ENCODE assay signal across 13 cellular contexts in genomic region chrX:35046646-35047231, GRCh38.
"Had no signal": no experiment of that assay in that cellular context is flagged by ENCODE, and none has a peak within 500 bp of the region (broad histone marks: within the 10 kb centered on the region; RNA-seq: fewer than 3 reads in every experiment).

No MANE protein-coding gene starts in this region.

- ATAC-seq: lower lobe of right lung; naive thymus-derived CD8-positive, alpha-beta T cell; psoas muscle; WTC11 had no signal

- H3K4me1 ChIP-seq: esophagus squamous epithelium, lower lobe of right lung, psoas muscle had no signal

- DNase-seq: activated CD4-positive, alpha-beta T cell treated with anti-CD3 and anti-CD28 coated beads for 48 hours; activated naive CD4-positive, alpha-beta T cell treated with anti-CD3 and anti-CD28 coated beads, Interleukin-2, amount 10 ng/mL, durations not matched to agents 7 days and 5 days; esophagus squamous epithelium; hypothalamus; lower lobe of right lung; naive thymus-derived CD8-positive, alpha-beta T cell; occipital lobe; psoas muscle; SK-N-SH; stimulated activated CD4-positive, alpha-beta T cell treated with anti-CD3 and anti-CD28 coated beads, Interleukin-2, amount 100 ng/mL, for 48 hours had no signal

- H3K9me3 Mint-ChIP-seq: activated naive CD4-positive, alpha-beta T cell treated with anti-CD3 and anti-CD28 coated beads, Interleukin-2, amount 10 ng/mL, durations not matched to agents 7 days and 5 days; activated T-helper 1 cell treated with anti-CD3 and anti-CD28 coated beads, Interleukin-12 subunit alpha, Interleukin-12 subunit beta, Interleukin-2, Interleukin-4 antibody, amounts not matched to agents 30 ng/mL and 10 ng/mL and 1 ng/mL, durations not matched to agents 14 hours and 24 hours and 36 hours; stimulated activated naive CD8-positive, alpha-beta T cell treated with anti-CD3 and anti-CD28 coated beads, Interleukin-15, Interleukin-2, amounts not matched to agents 100 ng/mL and 50 ng/mL, for 24 hours; WTC11 had no signal

- H3K4me1 Mint-ChIP-seq: activated naive CD4-positive, alpha-beta T cell treated with anti-CD3 and anti-CD28 coated beads, Interleukin-2, amount 10 ng/mL, durations not matched to agents 7 days and 5 days; naive thymus-derived CD8-positive, alpha-beta T cell; WTC11 had no signal

- H3K4me3 Mint-ChIP-seq: activated naive CD4-positive, alpha-beta T cell treated with anti-CD3 and anti-CD28 coated beads, Interleukin-2, amount 10 ng/mL, durations not matched to agents 7 days and 5 days; activated T-helper 1 cell treated with anti-CD3 and anti-CD28 coated beads, Interleukin-12 subunit alpha, Interleukin-12 subunit beta, Interleukin-2, Interleukin-4 antibody, amounts not matched to agents 30 ng/mL and 10 ng/mL and 1 ng/mL, durations not matched to agents 14 hours and 24 hours and 36 hours; naive thymus-derived CD8-positive, alpha-beta T cell; stimulated activated naive CD8-positive, alpha-beta T cell treated with anti-CD3 and anti-CD28 coated beads, Interleukin-15, Interleukin-2, amounts not matched to agents 100 ng/mL and 50 ng/mL, for 24 hours; WTC11 had no signal

- H3K9me3 ChIP-seq: esophagus squamous epithelium, lower lobe of right lung, SK-N-SH had no signal

- H3K27ac Mint-ChIP-seq: activated naive CD4-positive, alpha-beta T cell treated with anti-CD3 and anti-CD28 coated beads, Interleukin-2, amount 10 ng/mL, durations not matched to agents 7 days and 5 days; activated T-helper 1 cell treated with anti-CD3 and anti-CD28 coated beads, Interleukin-12 subunit alpha, Interleukin-12 subunit beta, Interleukin-2, Interleukin-4 antibody, amounts not matched to agents 30 ng/mL and 10 ng/mL and 1 ng/mL, durations not matched to agents 14 hours and 24 hours and 36 hours; naive thymus-derived CD8-positive, alpha-beta T cell; stimulated activated naive CD8-positive, alpha-beta T cell treated with anti-CD3 and anti-CD28 coated beads, Interleukin-15, Interleukin-2, amounts not matched to agents 100 ng/mL and 50 ng/mL, for 24 hours; WTC11 had no signal

- H3K27me3 ChIP-seq: esophagus squamous epithelium had no signal

- H3K4me3 ChIP-seq: esophagus squamous epithelium, lower lobe of right lung, psoas muscle had no signal

- H3K36me3 Mint-ChIP-seq: activated naive CD4-positive, alpha-beta T cell treated with anti-CD3 and anti-CD28 coated beads, Interleukin-2, amount 10 ng/mL, durations not matched to agents 7 days and 5 days; naive thymus-derived CD8-positive, alpha-beta T cell; WTC11 had no signal

- H3K36me3 ChIP-seq: esophagus squamous epithelium, lower lobe of right lung had no signal

- H3K27me3 Mint-ChIP-seq: activated naive CD4-positive, alpha-beta T cell treated with anti-CD3 and anti-CD28 coated beads, Interleukin-2, amount 10 ng/mL, durations not matched to agents 7 days and 5 days; naive thymus-derived CD8-positive, alpha-beta T cell; stimulated activated naive CD8-positive, alpha-beta T cell treated with anti-CD3 and anti-CD28 coated beads, Interleukin-15, Interleukin-2, amounts not matched to agents 100 ng/mL and 50 ng/mL, for 24 hours had no signal

- H3K27ac ChIP-seq: esophagus squamous epithelium, lower lobe of right lung, psoas muscle had no signal
